In the genomic region with DNA sequence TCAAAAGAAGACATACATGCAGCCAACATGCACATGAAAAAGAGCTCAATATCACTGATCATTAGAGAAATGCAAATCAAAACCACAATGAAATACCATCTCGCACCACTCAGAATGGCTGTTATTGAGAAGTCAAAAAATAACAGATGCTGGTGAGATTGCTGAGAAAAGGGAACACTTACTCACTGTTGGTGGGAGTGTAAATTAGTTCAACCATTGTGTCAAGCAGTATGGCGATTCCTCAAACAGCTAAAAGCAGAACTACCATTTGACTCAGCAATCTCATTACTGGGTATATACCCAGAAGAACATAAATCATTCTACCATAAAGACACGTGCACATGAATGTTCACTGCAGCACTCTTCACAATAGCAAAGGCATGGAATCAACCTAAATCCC, we compare ENCODE assay signal across 21 cellular contexts.
A peak's percentile ranks its signal among the peaks of the same experiment; 100 is the strongest.
DNase-seq lines count a peak whose midpoint lies in the region; ATAC-seq and TF ChIP-seq lines count a peak whose summit lies in the region.
"Had no signal": no experiment of that assay in that cellular context is flagged by ENCODE, and none has a peak within 500 bp of the region (broad histone marks: within the 10 kb centered on the region; RNA-seq: fewer than 3 reads in every experiment).

No MANE protein-coding gene starts in this region.

- no peaks in the 10 kb centered on the region for H3K36me3 ChIP-seq in testis (ENCODE audit: low read depth, missing control alignments)

- H3K4me3 ChIP-seq in testis: no peak overlapping the region
- H3K4me3 ChIP-seq: A549 had no signal

- DNase-seq in activated T-cell treated with anti-CD3 and anti-CD28 coated beads, Interleukin-2, amount 50 U/mL, for 72 hours: peak in 1 of 2 donors; percentile 2
- DNase-seq in activated T-cell treated with anti-CD3 and anti-CD28 coated beads for 4 hours: no peak
- peak; percentile 98 for DNase-seq in MV-4-11 (lab: John Stamatoyannopoulos, UW)
- peak; percentile 46 for DNase-seq in SKM-1 treated with dmso at 0.1 percent for 144 hours (lab: John Stamatoyannopoulos, UW; ENCODE audit: unreplicated experiment)
- no peak for DNase-seq in kidney glomerular epithelial cell (lab: John Stamatoyannopoulos, UW)
- DNase-seq in NCI-H524 treated with DMSO at 0.1 percent for 48 hours (lab: John Stamatoyannopoulos, UW): no peak
- DNase-seq in testis: no peak
- DNase-seq: COR-L47, DMS153, EL, NCI-H1417, NCI-H1930, NCI-H2171, NCI-H446 treated with DMSO at 0.1 percent for 48 hours, NCI-H774, SK-N-SH had no signal

- H3K27me3 Mint-ChIP-seq in activated T-cell treated with anti-CD3 and anti-CD28 coated beads, Interleukin-2, amount 50 U/mL, for 72 hours (ENCODE audit: low read depth): no peaks in the 10 kb centered on the region
- H3K27me3 Mint-ChIP-seq in stimulated activated memory B cell treated with anti-CD40 and anti-IgM and Interleukin-4, amounts not matched to agents 10 μg/mL and 1 μg/mL and 100 μg/mL, for 72 hours: no peaks in the 10 kb centered on the region

- no peaks in the 10 kb centered on the region for H3K9me3 ChIP-seq in testis
- H3K9me3 ChIP-seq: A549, SK-N-SH had no signal

- H3K9me3 Mint-ChIP-seq in activated T-cell treated with anti-CD3 and anti-CD28 coated beads, Interleukin-2, amount 50 U/mL, for 72 hours: peaks cover 11 to 13% of the 10 kb centered on the region in 2 donors
- H3K9me3 Mint-ChIP-seq in stimulated activated memory B cell treated with anti-CD40 and anti-IgM and Interleukin-4, amounts not matched to agents 10 μg/mL and 1 μg/mL and 100 μg/mL, for 72 hours: peaks cover 10% of the 10 kb centered on the region

- H3K27me3 ChIP-seq in testis: no peaks in the 10 kb centered on the region

- no peak overlapping the region for H3K27ac ChIP-seq in testis
- H3K27ac ChIP-seq: A549, C4-2B, KMS-11 had no signal

- intact Hi-C loops in testis (cut with DNase I; ENCODE audit: low total_unique reads): no loop called here

- H3K4me1 Mint-ChIP-seq in activated T-cell treated with anti-CD3 and anti-CD28 coated beads, Interleukin-2, amount 50 U/mL, for 72 hours (ENCODE audit: low read depth): peaks cover 10% of the 10 kb centered on the region
- no peaks in the 10 kb centered on the region for H3K4me1 Mint-ChIP-seq in stimulated activated memory B cell treated with anti-CD40 and anti-IgM and Interleukin-4, amounts not matched to agents 10 μg/mL and 1 μg/mL and 100 μg/mL, for 72 hours

- TF ChIP-seq POLR2A in testis (IDR thresholded peaks at IDR 0.05): no peak

- no peak for TF ChIP-seq CTCF in testis (IDR thresholded peaks at IDR 0.05)

- no peak overlapping the region for H3K4me3 Mint-ChIP-seq in activated T-cell treated with anti-CD3 and anti-CD28 coated beads, Interleukin-2, amount 50 U/mL, for 72 hours
- H3K4me3 Mint-ChIP-seq in stimulated activated memory B cell treated with anti-CD40 and anti-IgM and Interleukin-4, amounts not matched to agents 10 μg/mL and 1 μg/mL and 100 μg/mL, for 72 hours: no peak overlapping the region

- peak; percentile 48 to 67 for ATAC-seq in activated T-cell treated with anti-CD3 and anti-CD28 coated beads, Interleukin-2, amount 50 U/mL, for 72 hours (replicated peaks in 1 of 2)
- no peak for ATAC-seq in stimulated activated memory B cell treated with anti-CD40 and anti-IgM and Interleukin-4, amounts not matched to agents 10 μg/mL and 1 μg/mL and 100 μg/mL, for 72 hours
- ATAC-seq: A549, HCT116 had no signal

- no peak overlapping the region for H3K27ac Mint-ChIP-seq in activated T-cell treated with anti-CD3 and anti-CD28 coated beads, Interleukin-2, amount 50 U/mL, for 72 hours
- no peak overlapping the region for H3K27ac Mint-ChIP-seq in stimulated activated memory B cell treated with anti-CD40 and anti-IgM and Interleukin-4, amounts not matched to agents 10 μg/mL and 1 μg/mL and 100 μg/mL, for 72 hours

- no peaks in the 10 kb centered on the region for H3K4me1 ChIP-seq in testis
- H3K4me1 ChIP-seq: A549 had no signal

- H3K36me3 Mint-ChIP-seq in activated T-cell treated with anti-CD3 and anti-CD28 coated beads, Interleukin-2, amount 50 U/mL, for 72 hours (ENCODE audit: insufficient read depth in 2 of 2): peaks cover 3 to 10% of the 10 kb centered on the region in 2 donors
- no peaks in the 10 kb centered on the region for H3K36me3 Mint-ChIP-seq in stimulated activated memory B cell treated with anti-CD40 and anti-IgM and Interleukin-4, amounts not matched to agents 10 μg/mL and 1 μg/mL and 100 μg/mL, for 72 hours

- 80 to 82% methylated on average over 3 of the region's 3 CpGs for WGBS in testis, 2 donors

Comparison
In these comparisons a context has a peak if more than half of its experiments do, and no peak if none do; other contexts are left out.
1. DNase-seq: peak in MV-4-11 (single experiment) and SKM-1 treated with dmso at 0.1 percent for 144 hours (single experiment); none in activated T-cell treated with anti-CD3 and anti-CD28 coated beads for 4 hours (single experiment), kidney glomerular epithelial cell (single experiment), NCI-H524 treated with DMSO at 0.1 percent for 48 hours (single experiment) and testis (single experiment).